Comparison of ENCODE assay signal across 24 cellular contexts in the genomic region with DNA sequence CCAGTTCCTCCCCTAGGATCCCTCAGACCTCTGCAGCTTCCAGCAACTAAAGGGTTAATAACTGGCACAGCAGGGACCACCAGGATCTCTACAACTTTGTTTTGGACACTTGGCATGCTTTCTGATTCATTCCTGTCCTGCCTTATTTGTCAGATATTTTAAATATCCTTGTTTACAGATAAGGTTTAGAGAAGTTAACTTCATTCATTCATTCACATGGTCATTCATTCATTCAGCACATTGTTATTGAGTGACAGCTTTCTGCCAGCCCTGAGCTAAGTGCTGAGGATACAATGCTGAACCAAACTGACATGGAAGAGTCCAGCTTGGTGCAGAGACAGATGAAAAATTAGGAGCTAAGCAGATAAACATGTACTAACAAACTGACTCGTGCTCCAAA. TPM values are rescaled to one million over a fixed set of nuclear protein-coding genes. Genes with fewer than 3 reads are reported as not detected.
DNase-seq lines count a peak whose midpoint lies in the region; ATAC-seq and TF ChIP-seq lines count a peak whose summit lies in the region.
"Had no signal": no experiment of that assay in that cellular context is flagged by ENCODE, and none has a peak within 500 bp of the region (broad histone marks: within the 10 kb centered on the region; RNA-seq: fewer than 3 reads in every experiment).

No MANE protein-coding gene starts in this region.

- H4K20me1 ChIP-seq in HCT116 (ENCODE audit: insufficient read depth): no peaks in the 10 kb centered on the region
- H4K20me1 ChIP-seq: BLaER1 had no signal

- TF ChIP-seq POLR2A in HCT116 (IDR thresholded peaks at IDR 0.05; ENCODE audit: borderline replicate concordance, extremely low read depth, insufficient read depth, insufficient read length): no peak

- H2BK5ac ChIP-seq in mesenchymal stem cell (ENCODE audit: low read depth, low read length, poor library complexity, severe bottlenecking): no peak overlapping the region

- WGBS in mesenchymal stem cell: 28% methylated on average over 1 of the region's 1 CpG

- H2AK5ac ChIP-seq in mesenchymal stem cell (ENCODE audit: low read length, severe bottlenecking): no peak overlapping the region

- TF ChIP-seq CTCF in HCT116 (IDR thresholded peaks at IDR 0.05 in 2 of 3, conservative IDR thresholded peaks at IDR 0.05 in 1 of 3; ENCODE audit: borderline replicate concordance in 1 of 3, insufficient read depth in 1 of 3, low read depth in 2 of 3, low read length in 2 of 3) (no peak), RWPE1 (conservative IDR thresholded peaks at IDR 0.05; ENCODE audit: low read depth) (no peak), lower lobe of right lung (IDR thresholded peaks at IDR 0.05) (no peak)

- no peaks in the 10 kb centered on the region for H3K9me2 ChIP-seq in HCT116 (ENCODE audit: insufficient read depth)

- ATAC-seq in HCT116: no peak
- no peak for ATAC-seq in lower lobe of right lung
- ATAC-seq in GM21529 (IDR thresholded peaks at IDR 0.05; ENCODE audit: unreplicated experiment): no peak
- ATAC-seq in SK-N-SH treated with all-trans-retinoic acid at 6 μM for 48 hours: no peak
- ATAC-seq: PC-3 had no signal

- H2BK12ac ChIP-seq in mesenchymal stem cell (ENCODE audit: low read length in 2 of 2): peak overlapping the region; percentile 9 to 37

- CTCF ChIA-PET in HCT116 (lab: Charles Lee) (interaction anchor here (1.4 kb wide), 1 partner anchor 15 kb away, joined by 3 read pairs; no protein-coding TSS in a partner anchor), RWPE1 (lab: Yijun Ruan, JAX) (interaction anchor here (0.6 to 0.7 kb wide), 2 partner anchors 25 to 439 kb away, joined by 3 to 6 read pairs; no protein-coding TSS in a partner anchor)

- H2BK15ac ChIP-seq in mesenchymal stem cell (ENCODE audit: low read depth, poor library complexity, severe bottlenecking): no peak overlapping the region

- POLR2A ChIA-PET in HCT116 (lab: Charles Lee): interaction anchor here (2.0 kb wide), 1 partner anchor 9 kb away, joined by 7 read pairs; the partner anchor contains the start of gene PHC2
- POLR2A ChIA-PET in RWPE1 (lab: Yijun Ruan, JAX; ENCODE audit: low non-redundant PET): no interaction called here

- H3K9me3 ChIP-seq in HCT116 (ENCODE audit: control insufficient read depth in 1 of 2, insufficient read depth in 1 of 2, low read depth in 1 of 2, low read length in 2 of 2) (no peaks in the 10 kb centered on the region), mesenchymal stem cell (ENCODE audit: control insufficient read depth, low read length) (no peaks in the 10 kb centered on the region), lower lobe of right lung (no peaks in the 10 kb centered on the region)
- H3K9me3 ChIP-seq: BLaER1, SJSA1 had no signal

- H3K4me1 ChIP-seq in HCT116 (ENCODE audit: control insufficient read depth in 1 of 2, insufficient read depth in 2 of 2, low read length in 2 of 2): peaks cover 72 to 100% of the 10 kb centered on the region in 2 experiments
- H3K4me1 ChIP-seq in mesenchymal stem cell (ENCODE audit: control insufficient read depth, insufficient read depth, low read depth, low read length): peaks cover 13% of the 10 kb centered on the region
- no peaks in the 10 kb centered on the region for H3K4me1 ChIP-seq in lower lobe of right lung

- H4K91ac ChIP-seq in mesenchymal stem cell (ENCODE audit: low read length): no peak overlapping the region

- H3K36me3 ChIP-seq in HCT116 (ENCODE audit: control insufficient read depth in 1 of 2, insufficient read depth in 2 of 2, low read length in 2 of 2): no peaks in the 10 kb centered on the region
- H3K36me3 ChIP-seq in mesenchymal stem cell (ENCODE audit: control insufficient read depth in 1 of 2, insufficient read depth in 2 of 2, low read depth in 1 of 2, low read length in 2 of 2): no peaks in the 10 kb centered on the region
- H3K36me3 ChIP-seq in lower lobe of right lung: no peaks in the 10 kb centered on the region
- H3K36me3 ChIP-seq: BLaER1, SJSA1 had no signal

- H4K8ac ChIP-seq in mesenchymal stem cell (ENCODE audit: low read length): no peak overlapping the region

- intact Hi-C loops in HCT116 (cut with micrococcal nuclease) (no loop called here), lower lobe of right lung (cut with DNase I) (no loop called here)

- H3K79me2 ChIP-seq in HCT116 (ENCODE audit: insufficient read depth, low read length): no peaks in the 10 kb centered on the region

- H2AFZ ChIP-seq in HCT116 (ENCODE audit: low read depth, low read length, poor library complexity, severe bottlenecking) (no peak overlapping the region), mesenchymal stem cell (ENCODE audit: low read depth, low read length) (no peak overlapping the region)

- BruUV-seq in HCT116 (replicated peaks; lab: Mats Ljungman, UMichigan): TSS peak; percentile 93

- peak overlapping the region; percentile 46 for H3K4me2 ChIP-seq in HCT116 (ENCODE audit: low read length)
- no peak overlapping the region for H3K4me2 ChIP-seq in mesenchymal stem cell (ENCODE audit: low read length, poor library complexity, severe bottlenecking)
- H3K4me2 ChIP-seq: BLaER1 had no signal

- DNase-seq in HCT116 (ENCODE audit: low read depth, low spot score) (no peak), RWPE1 (ENCODE audit: low spot score) (no peak), caudate nucleus (lab: John Stamatoyannopoulos, UW) (no peak), mesenchymal stem cell (no peak), lower lobe of right lung (no peak), NCI-H1930 (lab: John Stamatoyannopoulos, UW) (no peak)
- DNase-seq: CD4-positive, alpha-beta T cell; DMS53; HFFc6; Kasumi-1; MV-4-11; NCI-H1436 treated with DMSO at 0.1 percent for 48 hours; NCI-H187 treated with DMSO at 0.1 percent for 48 hours; NCI-H446; NCI-H524 treated with DMSO at 0.1 percent for 48 hours; NCI-H774; NK-92 treated with Interleukin-12 subunit alpha and Interleukin-12 subunit beta, amount 100 ng/mL, for 24 hours; PC-3; Right ventricle myocardium superior; T-helper 1 cell had no signal

- H3K4ac ChIP-seq in mesenchymal stem cell (ENCODE audit: low read depth in 1 of 2, low read length in 2 of 2): no peak overlapping the region

- H3K27me3 ChIP-seq in HCT116 (ENCODE audit: insufficient read depth, low read length) (no peaks in the 10 kb centered on the region), mesenchymal stem cell (ENCODE audit: control insufficient read depth in 1 of 2, insufficient read depth in 1 of 2, low read length in 2 of 2) (no peaks in the 10 kb centered on the region), lower lobe of right lung (ENCODE audit: low read depth) (no peaks in the 10 kb centered on the region)
- H3K27me3 ChIP-seq: BLaER1 had no signal

- H3K27ac ChIP-seq in HCT116 (ENCODE audit: low read depth, low read length) (no peak overlapping the region), RWPE1 (peak overlapping the region; percentile 88), caudate nucleus (ENCODE audit: low read depth, low read length) (peak overlapping the region; percentile 29), mesenchymal stem cell (ENCODE audit: low read length, poor library complexity, severe bottlenecking) (no peak overlapping the region), lower lobe of right lung (no peak overlapping the region)
- H3K27ac ChIP-seq: BLaER1, SJSA1 had no signal

- no peak overlapping the region for H3K14ac ChIP-seq in mesenchymal stem cell (ENCODE audit: low read length in 2 of 2)

- RAD21 ChIA-PET in HCT116 (lab: Charles Lee; ENCODE audit: low non-redundant PET in 1 of 2, low total read pairs in 2 of 2, uncharacterized antibody in 2 of 2, unreplicated experiment in 2 of 2): interaction anchor here in 1 of 2 experiments (0.5 kb wide), 1 partner anchor 16 kb away, joined by 3 read pairs; no protein-coding TSS in a partner anchor

- TF ChIP-seq RAD21 in HCT116 (IDR thresholded peaks at IDR 0.05; ENCODE audit: low read depth): no peak

- H3K4me3 ChIP-seq in HCT116 (replicated peaks in 1 of 2; ENCODE audit: low read depth in 1 of 2, low read length in 2 of 2): peak overlapping the region in 1 of 2 experiments; percentile 1; a peak in 2 of 4 replicates
- no peak overlapping the region for H3K4me3 ChIP-seq in mesenchymal stem cell (ENCODE audit: insufficient read depth in 1 of 2, low read depth in 1 of 2, low read length in 2 of 2)
- no peak overlapping the region for H3K4me3 ChIP-seq in lower lobe of right lung
- H3K4me3 ChIP-seq: BLaER1, SJSA1 had no signal

- no peak overlapping the region for H2BK120ac ChIP-seq in mesenchymal stem cell (ENCODE audit: low read depth, low read length)

- H3K18ac ChIP-seq in mesenchymal stem cell (ENCODE audit: low read depth in 1 of 2, low read length in 2 of 2): peak overlapping the region in 1 of 2 experiments; percentile 34

- H3K9ac ChIP-seq in HCT116 (ENCODE audit: low read length): peak overlapping the region; percentile 21; the same call in 1 of the 2 replicates
- peak overlapping the region; percentile 34 for H3K9ac ChIP-seq in mesenchymal stem cell (ENCODE audit: low read length)
- H3K9ac ChIP-seq: BLaER1 had no signal

- H3K79me1 ChIP-seq in mesenchymal stem cell (replicated peaks; ENCODE audit: low read length, poor library complexity, severe bottlenecking): no peaks in the 10 kb centered on the region

- no peak overlapping the region for H3K23ac ChIP-seq in mesenchymal stem cell (ENCODE audit: low read length in 2 of 2)

TF ChIP-seq in HCT116, 20 proteins besides CTCF, POLR2A, EP300 and RAD21:
- TF ChIP-seq POLR2AphosphoS5 (IDR thresholded peaks at IDR 0.05; ENCODE audit: low read depth, low read length) (0 out of 2 replicates have a peak, but pooled peaks have one; percentile 4), FOSL1 (IDR thresholded peaks at IDR 0.05; ENCODE audit: low read depth) (no peak)

RNA-seq across cellular contexts. Expression of gene PHC2, which starts 8.8 kb away (rescaled TPM):
- total RNA-seq in HCT116 (2021; ENCODE audit: unreplicated experiment) (176 TPM), lower lobe of right lung (105 TPM)
- polyA plus RNA-seq in HCT116 (2012): 129 and 157 TPM in 2 replicates
- polyA plus RNA-seq in mesenchymal stem cell (2013, experiment 1 of 2): 114 TPM
- 112 TPM for polyA plus RNA-seq in mesenchymal stem cell (2013, experiment 2 of 2)

RNA-seq across cellular contexts. Expression of gene ZSCAN20, which starts 32.8 kb away (rescaled TPM):
- 9.0 TPM for total RNA-seq in HCT116 (2021; ENCODE audit: unreplicated experiment)
- 1.8 and 2.6 TPM in 2 replicates for polyA plus RNA-seq in HCT116 (2012)
- 1.7 TPM for polyA plus RNA-seq in mesenchymal stem cell (2013, experiment 1 of 2)
- polyA plus RNA-seq in mesenchymal stem cell (2013, experiment 2 of 2): 1.6 TPM
- 5.2 TPM for total RNA-seq in lower lobe of right lung

Comparison
In these comparisons a context has a peak if more than half of its experiments do, and no peak if none do; other contexts are left out.
1. H3K27ac ChIP-seq: peak in RWPE1 (single experiment) and caudate nucleus (single experiment); none in HCT116 (single experiment), mesenchymal stem cell (single experiment) and lower lobe of right lung (single experiment).